In genomic region chr16:51155199-51155607, GRCh38 we compare ENCODE assay signal across 11 cellular contexts. TPM values are rescaled to one million over a fixed set of nuclear protein-coding genes. Genes with fewer than 3 reads are reported as not detected.
A peak's percentile ranks its signal among the peaks of the same experiment; 100 is the strongest.
DNase-seq lines count a peak whose midpoint lies in the region; ATAC-seq and TF ChIP-seq lines count a peak whose summit lies in the region.
"Had no signal": no experiment of that assay in that cellular context is flagged by ENCODE, and none has a peak within 500 bp of the region (broad histone marks: within the 10 kb centered on the region; RNA-seq: fewer than 3 reads in every experiment).

No MANE protein-coding gene starts in this region.

- TF ChIP-seq CTCF in colonic mucosa (IDR thresholded peaks at IDR 0.05) (no peak), right lobe of liver (IDR thresholded peaks at IDR 0.05) (no peak), thoracic aorta (IDR thresholded peaks at IDR 0.05) (no peak)

- DNase-seq in activated CD4-positive, alpha-beta T cell treated with anti-CD3 and anti-CD28 coated beads, Interleukin-2, amount 10 ng/mL, durations not matched to agents 7 days and 5 days = no peak
- DNase-seq in activated CD4-positive, alpha-beta T cell treated with anti-CD3 and anti-CD28 coated beads for 4 hours = no peak
- DNase-seq in colonic mucosa = no peak
- DNase-seq in right lobe of liver = peak; percentile 76 to 87 (median 85)
- no peak for DNase-seq in thoracic aorta (ENCODE audit: low spot score)
- no peak for DNase-seq in stimulated activated CD8-positive, alpha-beta memory T cell treated with anti-CD3 and anti-CD28 coated beads, Interleukin-4, amount 100 ng/mL, for 48 hours
- no peak for DNase-seq in aorta
- DNase-seq: NCI-H1417, tibial artery had no signal

- H3K27ac ChIP-seq in colonic mucosa = peak overlapping the region; percentile 40
- peak overlapping the region; percentile 85 to 99 (median 89) for H3K27ac ChIP-seq in right lobe of liver
- H3K27ac ChIP-seq in thoracic aorta = no peak overlapping the region
- no peak overlapping the region for H3K27ac ChIP-seq in aorta (ENCODE audit: low read depth in 1 of 2, low read length in 2 of 2)
- H3K27ac ChIP-seq: tibial artery had no signal

- peaks cover 2% of the 10 kb centered on the region for H3K9me3 Mint-ChIP-seq in activated CD4-positive, alpha-beta T cell treated with anti-CD3 and anti-CD28 coated beads, Interleukin-2, amount 10 ng/mL, durations not matched to agents 7 days and 5 days

- H3K9ac ChIP-seq in colonic mucosa (ENCODE audit: low read depth in 2 of 2, low read length in 2 of 2) = peak overlapping the region; percentile 18 to 34

- H3K36me3 ChIP-seq in colonic mucosa (no peaks in the 10 kb centered on the region), right lobe of liver (no peaks in the 10 kb centered on the region), thoracic aorta (no peaks in the 10 kb centered on the region), aorta (ENCODE audit: control insufficient read depth in 1 of 2, insufficient read depth in 2 of 2, low read length in 1 of 2) (no peaks in the 10 kb centered on the region)
- H3K36me3 ChIP-seq: tibial artery had no signal

- H3K4me1 Mint-ChIP-seq in activated CD4-positive, alpha-beta T cell treated with anti-CD3 and anti-CD28 coated beads, Interleukin-2, amount 10 ng/mL, durations not matched to agents 7 days and 5 days = peaks cover 2% of the 10 kb centered on the region

- peaks cover 60% of the 10 kb centered on the region for H3K27me3 Mint-ChIP-seq in activated CD4-positive, alpha-beta T cell treated with anti-CD3 and anti-CD28 coated beads, Interleukin-2, amount 10 ng/mL, durations not matched to agents 7 days and 5 days

- CTCF ChIA-PET in activated CD4-positive, alpha-beta T cell treated with anti-CD3 and anti-CD28 coated beads, Interleukin-2, amount 10 ng/mL, durations not matched to agents 7 days and 5 days (lab: Charles Lee) = interaction anchor here (0.6 kb wide), 1 partner anchor 171 kb away, joined by 3 read pairs; no protein-coding TSS in a partner anchor

- TF ChIP-seq POLR2A in right lobe of liver (IDR thresholded peaks at IDR 0.05) = no peak
- TF ChIP-seq POLR2A in GM18505 (IDR thresholded peaks at IDR 0.05; ENCODE audit: borderline replicate concordance, extremely low read depth, insufficient read depth, insufficient read length) = no peak

- peak overlapping the region; percentile 54 for H3K27ac Mint-ChIP-seq in activated CD4-positive, alpha-beta T cell treated with anti-CD3 and anti-CD28 coated beads, Interleukin-2, amount 10 ng/mL, durations not matched to agents 7 days and 5 days

- peaks cover 3% of the 10 kb centered on the region for H3K36me3 Mint-ChIP-seq in activated CD4-positive, alpha-beta T cell treated with anti-CD3 and anti-CD28 coated beads, Interleukin-2, amount 10 ng/mL, durations not matched to agents 7 days and 5 days (ENCODE audit: low read depth)

- intact Hi-C loops in colonic mucosa (cut with DNase I) = no loop called here
- intact Hi-C loops in right lobe of liver (cut with DNase I) = no loop called here
- intact Hi-C loops in aorta (cut with DNase I) = no loop called here

- H3K9me3 ChIP-seq in colonic mucosa (no peaks in the 10 kb centered on the region), right lobe of liver (no peaks in the 10 kb centered on the region), thoracic aorta (no peaks in the 10 kb centered on the region), aorta (ENCODE audit: control insufficient read depth, low read length) (no peaks in the 10 kb centered on the region)
- H3K9me3 ChIP-seq: tibial artery had no signal

- ATAC-seq in right lobe of liver = peak; percentile 15 to 32 (median 28)
- ATAC-seq in thoracic aorta (ENCODE audit: insufficient number of reproducible peaks, low FRiP score, low read depth) = no peak
- no peak for ATAC-seq in GM18505 (IDR thresholded peaks at IDR 0.05; ENCODE audit: unreplicated experiment)
- no peak for ATAC-seq in aorta (ENCODE audit: low FRiP score)
- ATAC-seq: Panc1 had no signal

- H3K4me3 ChIP-seq in colonic mucosa (no peak overlapping the region), right lobe of liver (peak overlapping the region; percentile 35 to 63 (median 60)), thoracic aorta (peak overlapping the region; percentile 42), aorta (ENCODE audit: low read length in 2 of 2) (no peak overlapping the region)

- H3K4me3 Mint-ChIP-seq in activated CD4-positive, alpha-beta T cell treated with anti-CD3 and anti-CD28 coated beads, Interleukin-2, amount 10 ng/mL, durations not matched to agents 7 days and 5 days = no peak overlapping the region

- H3K27me3 ChIP-seq in colonic mucosa = peaks cover 47% of the 10 kb centered on the region
- H3K27me3 ChIP-seq in right lobe of liver = no peaks in the 10 kb centered on the region
- H3K27me3 ChIP-seq in thoracic aorta (replicated peaks; ENCODE audit: insufficient read depth) = peaks cover 7% of the 10 kb centered on the region
- peaks cover 0 to 2% of the 10 kb centered on the region in 2 donors for H3K27me3 ChIP-seq in aorta (ENCODE audit: control insufficient read depth in 1 of 2, insufficient read depth in 2 of 2, low read length in 1 of 2)

- WGBS in right lobe of liver (ENCODE audit: insufficient coverage, low coverage, low lambda C conversion rate, missing lambda C conversion rate) = 1% methylated on average over 10 of the region's 20 CpGs
- 22 to 25% methylated on average over 20 of the region's 20 CpGs for WGBS in aorta, 2 donors

- no peaks in the 10 kb centered on the region for H3K4me1 ChIP-seq in colonic mucosa
- H3K4me1 ChIP-seq in right lobe of liver = peaks cover 0 to 31% (median 10%) of the 10 kb centered on the region in 4 donors
- peaks cover 15 to 37% of the 10 kb centered on the region in 2 donors for H3K4me1 ChIP-seq in thoracic aorta (ENCODE audit: control insufficient read depth in 1 of 2, low read depth in 2 of 2)
- H3K4me1 ChIP-seq in aorta (ENCODE audit: control insufficient read depth in 1 of 2, insufficient read depth in 2 of 2, low read length in 2 of 2) = no peaks in the 10 kb centered on the region

- POLR2A ChIA-PET in activated CD4-positive, alpha-beta T cell treated with anti-CD3 and anti-CD28 coated beads, Interleukin-2, amount 10 ng/mL, durations not matched to agents 7 days and 5 days (lab: Charles Lee) = no interaction called here

RNA-seq across cellular contexts. Expression of gene SALL1, which starts 4.1 kb away (rescaled TPM):
- not detected for total RNA-seq in activated CD4-positive, alpha-beta T cell treated with anti-CD3 and anti-CD28 coated beads, Interleukin-2, amount 10 ng/mL, durations not matched to agents 7 days and 5 days
- total RNA-seq in colonic mucosa = 1 to 10 TPM; 1.7 to 4.1 TPM
- 10 to 100 TPM; 22.9 to 30.1 (median 26.4) TPM for total RNA-seq in right lobe of liver
- not detected for total RNA-seq in thoracic aorta
- not detected for total RNA-seq in aorta
- not detected for polyA plus RNA-seq in aorta

Comparison
In these comparisons a context has a peak if more than half of its experiments do, and no peak if none do; other contexts are left out.
1. DNase-seq: peak in right lobe of liver (3 of 3); none in activated CD4-positive, alpha-beta T cell treated with anti-CD3 and anti-CD28 coated beads, Interleukin-2, amount 10 ng/mL, durations not matched to agents 7 days and 5 days (single experiment), activated CD4-positive, alpha-beta T cell treated with anti-CD3 and anti-CD28 coated beads for 4 hours (0 of 2), colonic mucosa (single experiment), thoracic aorta (single experiment), stimulated activated CD8-positive, alpha-beta memory T cell treated with anti-CD3 and anti-CD28 coated beads, Interleukin-4, amount 100 ng/mL, for 48 hours (single experiment) and aorta (0 of 2).
2. H3K27ac ChIP-seq: peak in colonic mucosa (single experiment) and right lobe of liver (3 of 3); none in thoracic aorta (0 of 2) and aorta (0 of 2).
3. H3K4me3 ChIP-seq: peak in right lobe of liver (3 of 3) and thoracic aorta (single experiment); none in colonic mucosa (single experiment) and aorta (0 of 2).
4. ATAC-seq: peak in right lobe of liver (4 of 4); none in thoracic aorta (single experiment), GM18505 (single experiment) and aorta (single experiment).
5. RNA of gene SALL1, which starts 4.1 kb away (total RNA-seq): 22.9 to 30.1 TPM in right lobe of liver; 1.7 to 4.1 TPM in colonic mucosa, not detected in aorta, not detected in activated CD4-positive, alpha-beta T cell treated with anti-CD3 and anti-CD28 coated beads, Interleukin-2, amount 10 ng/mL, durations not matched to agents 7 days and 5 days and not detected in thoracic aorta; every median in the first group is over 4 times any median in the second.